In the genomic region with DNA sequence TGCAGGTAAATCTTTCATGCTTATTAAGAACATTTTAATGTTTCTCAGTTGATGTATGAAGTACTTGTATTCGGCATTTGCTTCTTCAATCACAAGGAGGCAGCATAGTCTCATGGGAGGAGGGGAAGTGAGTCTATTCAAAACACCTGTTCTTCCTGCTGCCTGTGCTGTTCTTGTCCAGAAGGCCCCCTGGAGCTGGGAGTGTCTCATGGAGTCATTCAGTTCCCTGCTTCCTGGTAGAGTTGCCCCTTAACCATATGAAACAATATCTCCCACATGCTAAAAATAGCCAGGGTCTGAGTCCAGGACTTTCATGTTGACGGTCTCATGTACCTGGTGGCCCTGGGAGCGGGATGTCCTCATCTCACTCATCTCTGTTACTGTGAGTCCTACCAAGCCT, we compare ENCODE assay signal across 8 cellular contexts. TPM values are rescaled to one million over a fixed set of nuclear protein-coding genes. Genes with fewer than 3 reads are reported as not detected.
DNase-seq lines count a peak whose midpoint lies in the region; ATAC-seq and TF ChIP-seq lines count a peak whose summit lies in the region.

No MANE protein-coding gene starts in this region.

- H3K9me3 Mint-ChIP-seq in activated CD4-positive, alpha-beta T cell treated with anti-CD3 and anti-CD28 coated beads, Interleukin-2, amount 10 ng/mL, durations not matched to agents 7 days and 5 days: no peaks in the 10 kb centered on the region

- CTCF ChIA-PET in activated CD4-positive, alpha-beta T cell treated with anti-CD3 and anti-CD28 coated beads, Interleukin-2, amount 10 ng/mL, durations not matched to agents 7 days and 5 days (lab: Charles Lee): interaction anchor here (0.6 to 1.3 kb wide), 3 partner anchors 8 to 292 kb away, joined by 3 to 7 read pairs (median 3); no protein-coding TSS in a partner anchor

- no peak overlapping the region for H3K4me3 ChIP-seq in LNCaP clone FGC (ENCODE audit: low read depth, low read length)
- H3K4me3 ChIP-seq in fibroblast of the aortic adventitia (ENCODE audit: low read depth, low read length): no peak overlapping the region
- H3K4me3 ChIP-seq in thyroid gland (replicated peaks in 1 of 3): no peak overlapping the region
- no peak overlapping the region for H3K4me3 ChIP-seq in lower leg skin (ENCODE audit: low read depth, poor library complexity, severe bottlenecking)

- H3K9me3 ChIP-seq in thyroid gland: no peaks in the 10 kb centered on the region

- intact Hi-C loops in thyroid gland (cut with DNase I): no loop called here
- intact Hi-C loops in lower leg skin (cut with DNase I; ENCODE audit: low total_unique reads): no loop called here

- POLR2A ChIA-PET in activated CD4-positive, alpha-beta T cell treated with anti-CD3 and anti-CD28 coated beads, Interleukin-2, amount 10 ng/mL, durations not matched to agents 7 days and 5 days (lab: Charles Lee): no interaction called here

- TF ChIP-seq POLR2A in thyroid gland (IDR thresholded peaks at IDR 0.05): no peak
- TF ChIP-seq POLR2A in lower leg skin (IDR thresholded peaks at IDR 0.05): no peak

- H3K4me3 Mint-ChIP-seq in activated CD4-positive, alpha-beta T cell treated with anti-CD3 and anti-CD28 coated beads, Interleukin-2, amount 10 ng/mL, durations not matched to agents 7 days and 5 days: no peak overlapping the region

- DNase-seq in activated CD4-positive, alpha-beta T cell treated with anti-CD3 and anti-CD28 coated beads, Interleukin-2, amount 10 ng/mL, durations not matched to agents 7 days and 5 days: peak; percentile 68
- no peak for DNase-seq in activated CD4-positive, alpha-beta T cell treated with anti-CD3 and anti-CD28 coated beads, Interleukin-2, amount 50 U/mL, for 4 hours
- peak; percentile 50 for DNase-seq in LNCaP clone FGC (ENCODE audit: low read depth)
- peak; percentile 60 for DNase-seq in RKO (ENCODE audit: low spot score)
- peak; percentile 41 for DNase-seq in fibroblast of the aortic adventitia (ENCODE audit: low read depth)
- peak; percentile 36 to 40 for DNase-seq in thyroid gland
- no peak for DNase-seq in lower leg skin (ENCODE audit: low spot score in 2 of 2)

- no peak overlapping the region for H3K27ac ChIP-seq in thyroid gland

- WGBS in thyroid gland, 2 donors: 65 to 66% methylated on average over 3 of the region's 3 CpGs
- 57 to 69% methylated on average over 3 of the region's 3 CpGs for WGBS in lower leg skin, 2 donors

- H3K27me3 ChIP-seq in thyroid gland: no peaks in the 10 kb centered on the region

- H3K4me1 ChIP-seq in thyroid gland: no peaks in the 10 kb centered on the region

- H3K4me1 Mint-ChIP-seq in activated CD4-positive, alpha-beta T cell treated with anti-CD3 and anti-CD28 coated beads, Interleukin-2, amount 10 ng/mL, durations not matched to agents 7 days and 5 days: peaks cover 36% of the 10 kb centered on the region

- peaks cover 2% of the 10 kb centered on the region for H3K36me3 Mint-ChIP-seq in activated CD4-positive, alpha-beta T cell treated with anti-CD3 and anti-CD28 coated beads, Interleukin-2, amount 10 ng/mL, durations not matched to agents 7 days and 5 days (ENCODE audit: low read depth)

- peak; percentile 83 for TF ChIP-seq CTCF in LNCaP clone FGC (IDR thresholded peaks at IDR 0.05; ENCODE audit: control insufficient read depth, extremely low read depth, insufficient read depth)
- TF ChIP-seq CTCF in fibroblast of the aortic adventitia (IDR thresholded peaks at IDR 0.05; ENCODE audit: insufficient read depth, low read length): peak; percentile 33
- peak in 4 of 6 experiments; percentile 39 to 57 (median 51) for TF ChIP-seq CTCF in thyroid gland (IDR thresholded peaks at IDR 0.05)
- no peak for TF ChIP-seq CTCF in lower leg skin (IDR thresholded peaks at IDR 0.05)

- H3K27ac Mint-ChIP-seq in activated CD4-positive, alpha-beta T cell treated with anti-CD3 and anti-CD28 coated beads, Interleukin-2, amount 10 ng/mL, durations not matched to agents 7 days and 5 days: no peak overlapping the region

- H3K36me3 ChIP-seq in thyroid gland: no peaks in the 10 kb centered on the region

- no peak for ATAC-seq in GM21786 (IDR thresholded peaks at IDR 0.05; ENCODE audit: unreplicated experiment)

- H3K27me3 Mint-ChIP-seq in activated CD4-positive, alpha-beta T cell treated with anti-CD3 and anti-CD28 coated beads, Interleukin-2, amount 10 ng/mL, durations not matched to agents 7 days and 5 days: no peaks in the 10 kb centered on the region

RNA-seq across cellular contexts. Expression of gene PPP1R2, which starts 15.5 kb away (rescaled TPM):
- total RNA-seq in activated CD4-positive, alpha-beta T cell treated with anti-CD3 and anti-CD28 coated beads, Interleukin-2, amount 10 ng/mL, durations not matched to agents 7 days and 5 days: 10 to 100 TPM; 85.9 to 94.3 TPM
- total RNA-seq in fibroblast of the aortic adventitia (ENCODE audit: low replicate concordance): 60.1 and 126 TPM in 2 replicates
- 100 to 1,000 TPM in 2 of 4 donors, 10 to 100 TPM in 2; 76.2 to 113 (median 99.9) TPM for total RNA-seq in thyroid gland
- 10 to 100 TPM; 45.5 to 80.7 (median 71.6) TPM for total RNA-seq in lower leg skin

RNA-seq across cellular contexts. Expression of gene APOD, which starts 25.1 kb away (rescaled TPM):
- not detected for total RNA-seq in activated CD4-positive, alpha-beta T cell treated with anti-CD3 and anti-CD28 coated beads, Interleukin-2, amount 10 ng/mL, durations not matched to agents 7 days and 5 days
- 2.9 and 33.3 TPM in 2 replicates for total RNA-seq in fibroblast of the aortic adventitia (ENCODE audit: low replicate concordance)
- 100 to 1,000 TPM; 283 to 756 (median 407) TPM for total RNA-seq in thyroid gland
- 100 to 1,000 TPM; 201 to 766 (median 373) TPM for total RNA-seq in lower leg skin

Comparison
In these comparisons a context has a peak if more than half of its experiments do, and no peak if none do; other contexts are left out.
1. DNase-seq: peak in activated CD4-positive, alpha-beta T cell treated with anti-CD3 and anti-CD28 coated beads, Interleukin-2, amount 10 ng/mL, durations not matched to agents 7 days and 5 days (single experiment), LNCaP clone FGC (single experiment), RKO (single experiment), fibroblast of the aortic adventitia (single experiment) and thyroid gland (2 of 2); none in activated CD4-positive, alpha-beta T cell treated with anti-CD3 and anti-CD28 coated beads, Interleukin-2, amount 50 U/mL, for 4 hours (0 of 2) and lower leg skin (0 of 2).
2. CTCF ChIP-seq: peak in LNCaP clone FGC (single experiment), fibroblast of the aortic adventitia (single experiment) and thyroid gland (4 of 6); none in lower leg skin (0 of 3).